Comparison of ENCODE assay signal across 15 cellular contexts in the genomic region with DNA sequence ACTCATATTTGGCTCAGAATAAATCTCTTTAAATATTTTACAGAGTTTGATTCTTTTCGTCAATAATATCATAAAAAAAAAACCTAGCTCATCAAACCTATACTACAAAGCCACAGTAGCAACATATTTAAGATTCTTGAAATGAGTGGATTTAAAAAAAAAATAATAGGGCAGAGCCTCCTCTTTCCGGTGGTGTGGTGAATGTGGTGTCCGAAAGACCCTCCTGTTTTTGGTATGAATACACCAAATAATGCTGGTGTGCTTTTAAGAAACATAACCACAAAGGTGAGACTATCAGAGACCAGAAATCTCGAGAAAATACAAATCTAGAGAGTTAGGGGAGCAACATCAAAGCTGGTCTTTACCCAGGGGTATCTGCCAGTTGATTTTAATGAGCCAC.
DNase-seq lines count a peak whose midpoint lies in the region; ATAC-seq and TF ChIP-seq lines count a peak whose summit lies in the region.
"Had no signal": no experiment of that assay in that cellular context is flagged by ENCODE, and none has a peak within 500 bp of the region (broad histone marks: within the 10 kb centered on the region; RNA-seq: fewer than 3 reads in every experiment).

No MANE protein-coding gene starts in this region.

- DNase-seq in GM12865 (ENCODE audit: low read depth) (peak; percentile 46), nephron progenitor cell (no peak), type B pancreatic cell (ENCODE audit: extremely low spot score, unreplicated experiment) (no peak), DMS53 (lab: John Stamatoyannopoulos, UW) (no peak)
- DNase-seq: BE2C; CD4-positive, alpha-beta memory T cell; DMS153; DND-41; GDM1; GM23248; H7; IMR-90 had no signal

- H3K27me3 Mint-ChIP-seq in IgD-negative memory B cell (no peaks in the 10 kb centered on the region), nephron progenitor cell (ENCODE audit: low read depth, poor library complexity) (peaks cover 6% of the 10 kb centered on the region), type B pancreatic cell (no peaks in the 10 kb centered on the region)
- H3K27me3 Mint-ChIP-seq: CD4-positive, alpha-beta memory T cell had no signal

- H3K36me3 Mint-ChIP-seq in IgD-negative memory B cell (peaks cover 14% of the 10 kb centered on the region), nephron progenitor cell (ENCODE audit: low read depth) (peaks cover 5% of the 10 kb centered on the region), type B pancreatic cell (peaks cover 10% of the 10 kb centered on the region)

- peak overlapping the region in 2 of 3 donors; percentile 25 to 67 for H3K27ac Mint-ChIP-seq in IgD-negative memory B cell
- peak overlapping the region; percentile 91 for H3K27ac Mint-ChIP-seq in nephron progenitor cell
- H3K27ac Mint-ChIP-seq in type B pancreatic cell, result peak overlapping the region; percentile 40

- TF ChIP-seq CTCF in GM12865 (IDR thresholded peaks at IDR 0.05; ENCODE audit: insufficient read depth, low read depth, low read length, missing control alignments) (no peak), nephron progenitor cell (IDR thresholded peaks at IDR 0.05) (no peak), type B pancreatic cell (conservative IDR thresholded peaks at IDR 0.05) (no peak)

- H3K4me3 Mint-ChIP-seq in IgD-negative memory B cell (no peak overlapping the region), nephron progenitor cell (no peak overlapping the region), type B pancreatic cell (no peak overlapping the region)
- H3K4me3 Mint-ChIP-seq: CD4-positive, alpha-beta memory T cell had no signal

- H3K9me3 Mint-ChIP-seq in IgD-negative memory B cell (peaks cover 0 to 1% (median 0%) of the 10 kb centered on the region in 3 donors), nephron progenitor cell (peaks cover 6% of the 10 kb centered on the region), type B pancreatic cell (peaks cover 6% of the 10 kb centered on the region)
- H3K9me3 Mint-ChIP-seq: CD4-positive, alpha-beta memory T cell had no signal

- H3K4me3 ChIP-seq in GM12865 (ENCODE audit: low read depth, low read length), result no peak overlapping the region
- H3K4me3 ChIP-seq: A549, GM23248 had no signal

- ATAC-seq in GM21528 (IDR thresholded peaks at IDR 0.05; ENCODE audit: low FRiP score, unreplicated experiment), result no peak
- ATAC-seq: A549 had no signal

- peaks cover 0 to 4% (median 1%) of the 10 kb centered on the region in 3 donors for H3K4me1 Mint-ChIP-seq in IgD-negative memory B cell
- H3K4me1 Mint-ChIP-seq in nephron progenitor cell, result peaks cover 30% of the 10 kb centered on the region
- H3K4me1 Mint-ChIP-seq in type B pancreatic cell (ENCODE audit: unreplicated experiment), result peaks cover 6% of the 10 kb centered on the region

Comparison
In these comparisons a context has a peak if more than half of its experiments do, and no peak if none do; other contexts are left out.
1. H3K27ac Mint-ChIP-seq: peak in every context shown above with its lines; median percentile 91 in nephron progenitor cell; 46 in IgD-negative memory B cell; 40 in type B pancreatic cell.